1 cellular context compared by ENCODE assay signal in the genomic region with DNA sequence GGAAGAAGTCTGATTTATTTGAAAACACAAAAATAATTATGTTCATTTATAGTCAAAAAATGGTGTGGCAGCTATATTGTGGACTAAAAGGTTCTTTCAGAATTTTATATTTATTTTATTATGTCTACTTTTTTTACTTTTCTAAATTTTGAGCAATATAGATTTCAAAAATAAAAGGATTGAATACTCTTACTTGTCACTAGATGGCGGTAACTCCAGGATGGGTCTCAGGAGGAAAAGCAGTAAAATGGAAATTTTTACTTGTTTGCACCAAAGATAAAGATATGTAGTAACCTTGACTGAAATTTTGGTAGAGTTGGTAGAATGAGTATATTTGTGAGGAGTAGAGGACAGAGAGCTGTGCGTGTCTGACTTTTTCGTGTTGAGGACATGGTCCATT.
TF ChIP-seq lines count a peak whose summit lies in the region.

No MANE protein-coding gene starts in this region.

TF ChIP-seq in HepG2, 621 proteins besides CTCF, POLR2A, EP300 and RAD21 (continued from another document):
- TF ChIP-seq, protein P1, sequence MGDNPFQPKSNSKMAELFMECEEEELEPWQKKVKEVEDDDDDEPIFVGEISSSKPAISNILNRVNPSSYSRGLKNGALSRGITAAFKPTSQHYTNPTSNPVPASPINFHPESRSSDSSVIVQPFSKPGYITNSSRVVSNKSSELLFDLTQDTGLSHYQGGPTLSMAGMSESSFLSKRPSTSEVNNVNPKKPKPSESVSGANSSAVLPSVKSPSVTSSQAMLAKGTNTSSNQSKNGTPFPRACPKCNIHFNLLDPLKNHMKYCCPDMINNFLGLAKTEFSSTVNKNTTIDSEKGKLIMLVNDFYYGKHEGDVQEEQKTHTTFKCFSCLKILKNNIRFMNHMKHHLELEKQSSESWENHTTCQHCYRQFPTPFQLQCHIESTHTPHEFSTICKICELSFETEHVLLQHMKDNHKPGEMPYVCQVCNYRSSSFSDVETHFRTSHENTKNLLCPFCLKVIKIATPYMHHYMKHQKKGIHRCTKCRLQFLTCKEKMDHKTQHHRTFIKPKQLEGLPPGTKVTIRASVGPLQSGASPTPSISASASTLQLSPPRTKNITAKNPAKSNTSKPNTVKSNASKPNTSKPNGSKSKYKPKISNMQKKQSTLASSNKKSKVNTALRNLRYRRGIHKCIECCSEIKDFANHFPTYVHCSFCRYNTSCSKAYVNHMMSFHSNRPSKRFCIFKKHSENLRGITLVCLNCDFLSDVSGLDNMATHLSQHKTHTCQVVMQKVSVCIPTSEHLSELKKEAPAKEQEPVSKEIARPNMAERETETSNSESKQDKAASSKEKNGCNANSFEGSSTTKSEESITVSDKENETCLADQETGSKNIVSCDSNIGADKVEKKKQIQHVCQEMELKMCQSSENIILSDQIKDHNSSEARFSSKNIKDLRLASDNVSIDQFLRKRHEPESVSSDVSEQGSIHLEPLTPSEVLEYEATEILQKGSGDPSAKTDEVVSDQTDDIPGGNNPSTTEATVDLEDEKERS (CRISPR knock-in tag; IDR thresholded peaks at IDR 0.05), result no peak
- TF ChIP-seq ZNF382 (CRISPR knock-in tag; IDR thresholded peaks at IDR 0.05; ENCODE audit: borderline replicate concordance) (no peak), ZNF264 (CRISPR knock-in tag; IDR thresholded peaks at IDR 0.05) (no peak), ZNF484 (CRISPR knock-in tag; IDR thresholded peaks at IDR 0.05; ENCODE audit: borderline replicate concordance, low read depth) (no peak), ZNF180 (CRISPR knock-in tag; IDR thresholded peaks at IDR 0.05; ENCODE audit: borderline replicate concordance, low read depth) (no peak)
- TF ChIP-seq, protein P2, sequence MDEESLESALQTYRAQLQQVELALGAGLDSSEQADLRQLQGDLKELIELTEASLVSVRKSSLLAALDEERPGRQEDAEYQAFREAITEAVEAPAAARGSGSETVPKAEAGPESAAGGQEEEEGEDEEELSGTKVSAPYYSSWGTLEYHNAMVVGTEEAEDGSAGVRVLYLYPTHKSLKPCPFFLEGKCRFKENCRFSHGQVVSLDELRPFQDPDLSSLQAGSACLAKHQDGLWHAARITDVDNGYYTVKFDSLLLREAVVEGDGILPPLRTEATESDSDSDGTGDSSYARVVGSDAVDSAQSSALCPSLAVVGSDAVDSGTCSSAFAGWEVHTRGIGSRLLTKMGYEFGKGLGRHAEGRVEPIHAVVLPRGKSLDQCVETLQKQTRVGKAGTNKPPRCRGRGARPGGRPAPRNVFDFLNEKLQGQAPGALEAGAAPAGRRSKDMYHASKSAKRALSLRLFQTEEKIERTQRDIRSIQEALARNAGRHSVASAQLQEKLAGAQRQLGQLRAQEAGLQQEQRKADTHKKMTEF (CRISPR knock-in tag; IDR thresholded peaks at IDR 0.05), result no peak
- TF ChIP-seq, protein P3, sequence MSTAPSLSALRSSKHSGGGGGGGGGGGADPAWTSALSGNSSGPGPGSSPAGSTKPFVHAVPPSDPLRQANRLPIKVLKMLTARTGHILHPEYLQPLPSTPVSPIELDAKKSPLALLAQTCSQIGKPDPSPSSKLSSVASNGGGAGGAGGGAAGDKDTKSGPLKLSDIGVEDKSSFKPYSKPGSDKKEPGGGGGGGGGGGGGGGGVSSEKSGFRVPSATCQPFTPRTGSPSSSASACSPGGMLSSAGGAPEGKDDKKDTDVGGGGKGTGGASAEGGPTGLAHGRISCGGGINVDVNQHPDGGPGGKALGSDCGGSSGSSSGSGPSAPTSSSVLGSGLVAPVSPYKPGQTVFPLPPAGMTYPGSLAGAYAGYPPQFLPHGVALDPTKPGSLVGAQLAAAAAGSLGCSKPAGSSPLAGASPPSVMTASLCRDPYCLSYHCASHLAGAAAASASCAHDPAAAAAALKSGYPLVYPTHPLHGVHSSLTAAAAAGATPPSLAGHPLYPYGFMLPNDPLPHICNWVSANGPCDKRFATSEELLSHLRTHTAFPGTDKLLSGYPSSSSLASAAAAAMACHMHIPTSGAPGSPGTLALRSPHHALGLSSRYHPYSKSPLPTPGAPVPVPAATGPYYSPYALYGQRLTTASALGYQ (CRISPR knock-in tag; IDR thresholded peaks at IDR 0.05), result no peak
